ENCODE assay signal across 10 cellular contexts in genomic region chr19:29662278-29662603, GRCh38. TPM values are rescaled to one million over a fixed set of nuclear protein-coding genes. Genes with fewer than 3 reads are reported as not detected.
DNase-seq lines count a peak whose midpoint lies in the region; ATAC-seq, FAIRE-seq and TF ChIP-seq lines count a peak whose summit lies in the region.
"Had no signal": no experiment of that assay in that cellular context is flagged by ENCODE, and none has a peak within 500 bp of the region (broad histone marks: within the 10 kb centered on the region; RNA-seq: fewer than 3 reads in every experiment).

No MANE protein-coding gene starts in this region.

- no peak for TF ChIP-seq POLR2A in endothelial cell of umbilical vein (IDR thresholded peaks at IDR 0.05; ENCODE audit: low read depth, low read length)

- H3K79me2 ChIP-seq in endothelial cell of umbilical vein (ENCODE audit: control insufficient read depth, insufficient read depth, low read length), result no peaks in the 10 kb centered on the region

- CTCF ChIA-PET in activated CD8-positive, alpha-beta T cell treated with anti-CD3 and anti-CD28 coated beads for 36 hours (lab: Charles Lee), result interaction anchor here (1.0 to 4.7 kb wide), 9 partner anchors 10 to 67 kb away, joined by 3 to 38 read pairs (median 11); partner anchors contain the start of gene POP4
- CTCF ChIA-PET in activated CD8-positive, alpha-beta T cell treated with anti-CD3 and anti-CD28 coated beads, Interleukin-2, amount 10 ng/mL, durations not matched to agents 7 days and 5 days (lab: Charles Lee), result interaction anchor here (1.1 to 9.9 kb wide), 10 partner anchors 10 to 54 kb away, joined by 3 to 179 read pairs (median 4); partner anchors contain the start of gene POP4
- CTCF ChIA-PET in endothelial cell of umbilical vein (lab: Charles Lee), result interaction anchor here (1.4 to 2.0 kb wide), 4 partner anchors 28 to 54 kb away, joined by 5 to 15 read pairs (median 7); no protein-coding TSS in a partner anchor

- POLR2A ChIA-PET in activated CD8-positive, alpha-beta T cell treated with anti-CD3 and anti-CD28 coated beads for 36 hours (lab: Charles Lee), result interaction anchor here (0.9 to 2.7 kb wide), 5 partner anchors 10 to 57 kb away, joined by 3 to 15 read pairs (median 3); partner anchors contain the start of gene POP4
- POLR2A ChIA-PET in activated CD8-positive, alpha-beta T cell treated with anti-CD3 and anti-CD28 coated beads, Interleukin-2, amount 10 ng/mL, durations not matched to agents 7 days and 5 days (lab: Charles Lee), result interaction anchor here (0.5 to 2.3 kb wide), 3 partner anchors 35 to 56 kb away, joined by 3 to 12 read pairs (median 3); partner anchors contain the start of gene POP4
- POLR2A ChIA-PET in endothelial cell of umbilical vein (lab: Charles Lee), result interaction anchor here (1.5 kb wide), 1 partner anchor 56 kb away, joined by 4 read pairs; the partner anchor contains the start of gene POP4

- no peaks in the 10 kb centered on the region for H3K27me3 Mint-ChIP-seq in activated CD8-positive, alpha-beta T cell treated with anti-CD3 and anti-CD28 coated beads for 36 hours
- no peaks in the 10 kb centered on the region for H3K27me3 Mint-ChIP-seq in activated CD8-positive, alpha-beta T cell treated with anti-CD3 and anti-CD28 coated beads, Interleukin-2, amount 10 ng/mL, durations not matched to agents 7 days and 5 days (ENCODE audit: low read depth)
- no peaks in the 10 kb centered on the region for H3K27me3 Mint-ChIP-seq in type B pancreatic cell

- peak overlapping the region in 1 of 3 experiments; percentile 3 for H3K4me3 ChIP-seq in endothelial cell of umbilical vein (replicated peaks in 1 of 3; ENCODE audit: insufficient read depth in 1 of 3, low read depth in 1 of 3, low read length in 3 of 3)
- H3K4me3 ChIP-seq in muscle layer of duodenum (ENCODE audit: low read depth in 1 of 2, low read length in 2 of 2), result peak overlapping the region in 1 of 2 donors; percentile 20

- ATAC-seq in activated CD8-positive, alpha-beta T cell treated with anti-CD3 and anti-CD28 coated beads for 36 hours, result no peak
- no peak for ATAC-seq in activated CD8-positive, alpha-beta T cell treated with anti-CD3 and anti-CD28 coated beads, Interleukin-2, amount 10 ng/mL, durations not matched to agents 7 days and 5 days
- ATAC-seq in GM18861 (IDR thresholded peaks at IDR 0.05; ENCODE audit: unreplicated experiment), result no peak

- no peak for TF ChIP-seq CTCF in activated CD8-positive, alpha-beta T cell treated with anti-CD3 and anti-CD28 coated beads for 36 hours (IDR thresholded peaks at IDR 0.05)
- TF ChIP-seq CTCF in endothelial cell of umbilical vein (IDR thresholded peaks at IDR 0.05; ENCODE audit: extremely low read depth in 1 of 2, insufficient read depth in 1 of 2, low read depth in 1 of 2, low read length in 2 of 2) (no peak), type B pancreatic cell (conservative IDR thresholded peaks at IDR 0.05) (no peak)

- no peaks in the 10 kb centered on the region for H3K9me1 ChIP-seq in endothelial cell of umbilical vein (replicated peaks; ENCODE audit: control insufficient read depth, extremely low read depth, insufficient read depth, low read length)

- H3K36me3 ChIP-seq in endothelial cell of umbilical vein (ENCODE audit: control insufficient read depth in 2 of 2, extremely low read depth in 1 of 2, insufficient read depth in 2 of 2, low read length in 2 of 2) (no peaks in the 10 kb centered on the region), muscle layer of duodenum (ENCODE audit: control insufficient read depth in 1 of 2, insufficient read depth in 2 of 2, low read length in 2 of 2) (peaks cover 0 to 3% of the 10 kb centered on the region in 2 donors)

- H2AFZ ChIP-seq in endothelial cell of umbilical vein (ENCODE audit: low read depth, low read length), result peak overlapping the region; percentile 52

- H3K36me3 Mint-ChIP-seq in activated CD8-positive, alpha-beta T cell treated with anti-CD3 and anti-CD28 coated beads for 36 hours (ENCODE audit: low read depth), result peaks cover 14% of the 10 kb centered on the region
- H3K36me3 Mint-ChIP-seq in activated CD8-positive, alpha-beta T cell treated with anti-CD3 and anti-CD28 coated beads, Interleukin-2, amount 10 ng/mL, durations not matched to agents 7 days and 5 days (ENCODE audit: low read depth), result peaks cover 11% of the 10 kb centered on the region
- H3K36me3 Mint-ChIP-seq in type B pancreatic cell, result no peaks in the 10 kb centered on the region

- H3K4me1 ChIP-seq in endothelial cell of umbilical vein (ENCODE audit: control insufficient read depth, extremely low read depth, insufficient read depth, low read length) (peaks cover 27% of the 10 kb centered on the region), muscle layer of duodenum (ENCODE audit: control insufficient read depth in 1 of 2, insufficient read depth in 2 of 2, low read length in 2 of 2) (peaks cover 11 to 46% of the 10 kb centered on the region in 2 donors)

- peak overlapping the region; percentile 61 for H3K4me2 ChIP-seq in endothelial cell of umbilical vein (ENCODE audit: insufficient read depth, low read length)

- peak; percentile 26 for FAIRE-seq in endothelial cell of umbilical vein (lab: Jason Lieb, UNC)
- FAIRE-seq: GM12892 had no signal

- H3K9me3 Mint-ChIP-seq in activated CD8-positive, alpha-beta T cell treated with anti-CD3 and anti-CD28 coated beads for 36 hours, result no peaks in the 10 kb centered on the region
- H3K9me3 Mint-ChIP-seq in activated CD8-positive, alpha-beta T cell treated with anti-CD3 and anti-CD28 coated beads, Interleukin-2, amount 10 ng/mL, durations not matched to agents 7 days and 5 days (ENCODE audit: insufficient read depth), result no peaks in the 10 kb centered on the region
- H3K9me3 Mint-ChIP-seq in type B pancreatic cell, result no peaks in the 10 kb centered on the region

- H3K27ac ChIP-seq in endothelial cell of umbilical vein (ENCODE audit: insufficient read depth, low read depth, low read length) (peak overlapping the region; percentile 22), muscle layer of duodenum (ENCODE audit: low read length) (peak overlapping the region; percentile 82)

- no peak for DNase-seq in activated CD8-positive, alpha-beta T cell treated with anti-CD3 and anti-CD28 coated beads for 36 hours
- DNase-seq in activated CD8-positive, alpha-beta T cell treated with anti-CD3 and anti-CD28 coated beads, Interleukin-2, amount 10 ng/mL, durations not matched to agents 7 days and 5 days, result no peak
- DNase-seq in endothelial cell of umbilical vein (ENCODE audit: low read depth, low spot score), result no peak
- no peak for DNase-seq in type B pancreatic cell (ENCODE audit: extremely low spot score, unreplicated experiment)
- DNase-seq in NCI-H446 (lab: John Stamatoyannopoulos, UW), result no peak
- DNase-seq in NK-92 (lab: John Stamatoyannopoulos, UW; ENCODE audit: unreplicated experiment), result no peak
- DNase-seq: NCI-H1436 had no signal

- H3K9ac ChIP-seq in endothelial cell of umbilical vein (replicated peaks; ENCODE audit: extremely low read depth, insufficient read depth, low read length), result no peak overlapping the region

- H3K9me3 ChIP-seq in endothelial cell of umbilical vein (replicated peaks; ENCODE audit: control insufficient read depth, insufficient read depth, low read length), result no peaks in the 10 kb centered on the region
- H3K9me3 ChIP-seq in muscle layer of duodenum (ENCODE audit: control insufficient read depth in 1 of 2, low read length in 2 of 2), result no peaks in the 10 kb centered on the region

- H3K27ac Mint-ChIP-seq in activated CD8-positive, alpha-beta T cell treated with anti-CD3 and anti-CD28 coated beads for 36 hours, result peak overlapping the region; percentile 86
- no peak overlapping the region for H3K27ac Mint-ChIP-seq in activated CD8-positive, alpha-beta T cell treated with anti-CD3 and anti-CD28 coated beads, Interleukin-2, amount 10 ng/mL, durations not matched to agents 7 days and 5 days
- peak overlapping the region; percentile 51 for H3K27ac Mint-ChIP-seq in type B pancreatic cell

- H3K27me3 ChIP-seq in endothelial cell of umbilical vein (ENCODE audit: control insufficient read depth in 2 of 2, insufficient read depth in 2 of 2, low read length in 2 of 2), result no peaks in the 10 kb centered on the region
- no peaks in the 10 kb centered on the region for H3K27me3 ChIP-seq in muscle layer of duodenum (ENCODE audit: low read depth, low read length)

- dilution Hi-C loops in endothelial cell of umbilical vein (cut with MboI; ENCODE audit: extremely low pct_ligation_motif_present, low sequenced_read_pairs), result no loop called here

- no TSS peak for BruUV-seq in endothelial cell of umbilical vein (replicated peaks; lab: Mats Ljungman, UMichigan)

- peaks cover 40% of the 10 kb centered on the region for H3K4me1 Mint-ChIP-seq in activated CD8-positive, alpha-beta T cell treated with anti-CD3 and anti-CD28 coated beads for 36 hours (ENCODE audit: low read depth)
- peaks cover 39% of the 10 kb centered on the region for H3K4me1 Mint-ChIP-seq in activated CD8-positive, alpha-beta T cell treated with anti-CD3 and anti-CD28 coated beads, Interleukin-2, amount 10 ng/mL, durations not matched to agents 7 days and 5 days (ENCODE audit: low read depth)
- peaks cover 18% of the 10 kb centered on the region for H3K4me1 Mint-ChIP-seq in type B pancreatic cell (ENCODE audit: unreplicated experiment)

- H4K20me1 ChIP-seq in endothelial cell of umbilical vein (replicated peaks; ENCODE audit: control insufficient read depth, extremely low read depth, insufficient read depth, low read length), result no peaks in the 10 kb centered on the region

- intact Hi-C loops in activated CD8-positive, alpha-beta T cell treated with anti-CD3 and anti-CD28 coated beads for 36 hours (cut with micrococcal nuclease), result no loop called here
- intact Hi-C loops in endothelial cell of umbilical vein (cut with micrococcal nuclease), result no loop called here

- H3K4me3 Mint-ChIP-seq in activated CD8-positive, alpha-beta T cell treated with anti-CD3 and anti-CD28 coated beads for 36 hours, result no peak overlapping the region
- H3K4me3 Mint-ChIP-seq in activated CD8-positive, alpha-beta T cell treated with anti-CD3 and anti-CD28 coated beads, Interleukin-2, amount 10 ng/mL, durations not matched to agents 7 days and 5 days, result no peak overlapping the region
- peak overlapping the region; percentile 24 for H3K4me3 Mint-ChIP-seq in type B pancreatic cell

RNA-seq across cellular contexts. Expression of gene PLEKHF1, which starts 3.0 kb away (rescaled TPM):
- 10 to 100 TPM; 30.4 to 31.7 TPM for total RNA-seq in activated CD8-positive, alpha-beta T cell treated with anti-CD3 and anti-CD28 coated beads for 36 hours
- 10 to 100 TPM; 46.0 to 47.7 TPM for total RNA-seq in activated CD8-positive, alpha-beta T cell treated with anti-CD3 and anti-CD28 coated beads, Interleukin-2, amount 10 ng/mL, durations not matched to agents 7 days and 5 days
- total RNA-seq in endothelial cell of umbilical vein (4.0 and 5.5 TPM in 2 replicates), type B pancreatic cell (ENCODE audit: low replicate concordance) (6.3 and 16.9 TPM in 2 replicates)
- polyA plus RNA-seq in endothelial cell of umbilical vein, result 5.5 and 8.4 TPM in 2 replicates
- polyA plus RNA-seq in endothelial cell of umbilical vein (2011; cell fraction: cytosol; rRNA removed), result 2.3 and 3.7 TPM in 2 replicates
- 1.9 and 2.7 TPM in 2 replicates for polyA plus RNA-seq in endothelial cell of umbilical vein (2011; cell fraction: nucleus; rRNA removed)
- polyA plus RNA-seq in endothelial cell of umbilical vein (2012), result 3.7 and 4.9 TPM in 2 replicates
- polyA minus RNA-seq in endothelial cell of umbilical vein, result 2.8 and 4.4 TPM in 2 replicates
- polyA minus RNA-seq in endothelial cell of umbilical vein (2011; cell fraction: cytosol; rRNA and poly(A)+ RNA removed), result 2.5 TPM
- 0.77 and 2.6 TPM in 2 replicates for polyA minus RNA-seq in endothelial cell of umbilical vein (2011; cell fraction: nucleus; rRNA and poly(A)+ RNA removed)

RNA-seq across cellular contexts. Expression of gene C19orf12, which starts 52.8 kb away (rescaled TPM):
- 10 to 100 TPM; 33.3 to 36.6 TPM for total RNA-seq in activated CD8-positive, alpha-beta T cell treated with anti-CD3 and anti-CD28 coated beads for 36 hours
- total RNA-seq in activated CD8-positive, alpha-beta T cell treated with anti-CD3 and anti-CD28 coated beads, Interleukin-2, amount 10 ng/mL, durations not matched to agents 7 days and 5 days, result 10 to 100 TPM; 38.7 to 41.0 TPM
- total RNA-seq in endothelial cell of umbilical vein (22.9 and 23.0 TPM in 2 replicates), type B pancreatic cell (ENCODE audit: low replicate concordance) (18.0 and 23.9 TPM in 2 replicates)
- 20.4 and 21.3 TPM in 2 replicates for polyA plus RNA-seq in endothelial cell of umbilical vein
- 15.6 and 18.9 TPM in 2 replicates for polyA plus RNA-seq in endothelial cell of umbilical vein (2011; cell fraction: cytosol; rRNA removed)
- polyA plus RNA-seq in endothelial cell of umbilical vein (2011; cell fraction: nucleus; rRNA removed), result 16.4 and 18.1 TPM in 2 replicates
- polyA plus RNA-seq in endothelial cell of umbilical vein (2012), result 19.5 and 19.6 TPM in 2 replicates
- polyA minus RNA-seq in endothelial cell of umbilical vein, result 7.4 and 9.1 TPM in 2 replicates
- polyA minus RNA-seq in endothelial cell of umbilical vein (2011; cell fraction: cytosol; rRNA and poly(A)+ RNA removed), result 3.4 TPM
- 5.0 and 5.3 TPM in 2 replicates for polyA minus RNA-seq in endothelial cell of umbilical vein (2011; cell fraction: nucleus; rRNA and poly(A)+ RNA removed)

RNA-seq across cellular contexts. Expression of gene POP4, which starts 56.2 kb away (rescaled TPM):
- total RNA-seq in activated CD8-positive, alpha-beta T cell treated with anti-CD3 and anti-CD28 coated beads for 36 hours, result 10 to 100 TPM; 84.7 to 89.5 TPM
- total RNA-seq in activated CD8-positive, alpha-beta T cell treated with anti-CD3 and anti-CD28 coated beads, Interleukin-2, amount 10 ng/mL, durations not matched to agents 7 days and 5 days, result 100 to 1,000 TPM; 101 to 103 TPM
- total RNA-seq in endothelial cell of umbilical vein, result 64.4 and 65.4 TPM in 2 replicates
- polyA plus RNA-seq in endothelial cell of umbilical vein, result 55.0 and 56.2 TPM in 2 replicates
- polyA plus RNA-seq in endothelial cell of umbilical vein (2011; cell fraction: cytosol; rRNA removed), result 69.5 and 81.6 TPM in 2 replicates
- 92.0 and 106 TPM in 2 replicates for polyA plus RNA-seq in endothelial cell of umbilical vein (2011; cell fraction: nucleus; rRNA removed)
- polyA plus RNA-seq in endothelial cell of umbilical vein (2012), result 77.6 and 95.4 TPM in 2 replicates
- 52.5 and 65.4 TPM in 2 replicates for polyA minus RNA-seq in endothelial cell of umbilical vein
- polyA minus RNA-seq in endothelial cell of umbilical vein (2011; cell fraction: cytosol; rRNA and poly(A)+ RNA removed), result 30.5 TPM
- polyA minus RNA-seq in endothelial cell of umbilical vein (2011; cell fraction: nucleus; rRNA and poly(A)+ RNA removed), result 38.0 and 55.1 TPM in 2 replicates
- 48.4 and 51.3 TPM in 2 replicates for total RNA-seq in type B pancreatic cell (ENCODE audit: low replicate concordance)
